In the genomic region with DNA sequence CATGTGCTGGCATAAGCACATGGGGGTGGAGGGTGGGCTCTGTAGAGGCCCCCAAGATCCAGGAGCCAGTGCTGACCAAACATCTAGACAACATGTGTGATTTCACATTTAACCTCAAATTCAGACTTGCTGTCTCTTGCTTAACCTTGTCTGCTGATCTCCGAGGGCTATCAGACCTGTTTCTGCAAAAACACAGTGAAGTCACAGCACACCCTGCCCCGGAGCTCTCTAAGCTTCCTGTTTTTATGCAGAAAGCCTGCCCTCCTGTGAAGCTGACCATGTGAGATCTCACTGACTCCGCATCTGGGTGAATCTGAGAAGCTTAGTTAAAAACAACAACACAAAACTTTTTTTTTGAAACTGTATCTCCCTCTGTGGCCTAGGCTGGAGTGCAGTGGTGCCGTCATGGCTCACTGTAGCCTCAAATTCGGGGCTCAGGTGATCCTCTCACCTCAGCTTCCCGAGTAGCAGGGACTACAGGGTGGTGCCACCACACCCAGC, we compare ENCODE assay signal across 10 cellular contexts. TPM values are rescaled to one million over a fixed set of nuclear protein-coding genes. Genes with fewer than 3 reads are reported as not detected.
DNase-seq lines count a peak whose midpoint lies in the region; ATAC-seq and TF ChIP-seq lines count a peak whose summit lies in the region.
"Had no signal": no experiment of that assay in that cellular context is flagged by ENCODE, and none has a peak within 500 bp of the region (broad histone marks: within the 10 kb centered on the region; RNA-seq: fewer than 3 reads in every experiment).

No MANE protein-coding gene starts in this region.

- H3K4me1 Mint-ChIP-seq in CD4-positive, alpha-beta T cell (ENCODE audit: low read depth): peaks cover 48% of the 10 kb centered on the region
- peaks cover 53% of the 10 kb centered on the region for H3K4me1 Mint-ChIP-seq in dendritic cell treated with granulocyte-macrophage colony-stimulating factor and Interleukin-4, amounts not matched to agents 40 ng/mL and 50 ng/mL, for 4 days (ENCODE audit: low read depth)

- H3K4me3 ChIP-seq in muscle layer of duodenum (ENCODE audit: low read depth in 1 of 2, low read length in 2 of 2): no peak overlapping the region

- H3K9me3 Mint-ChIP-seq in CD4-positive, alpha-beta T cell: no peaks in the 10 kb centered on the region
- H3K9me3 Mint-ChIP-seq in dendritic cell treated with granulocyte-macrophage colony-stimulating factor and Interleukin-4, amounts not matched to agents 40 ng/mL and 50 ng/mL, for 4 days: no peaks in the 10 kb centered on the region

- CTCF ChIA-PET in CD4-positive, alpha-beta T cell (lab: Charles Lee): interaction anchor here (0.7 to 1.0 kb wide), 2 partner anchors 64 to 189 kb away, joined by 3 read pairs; no protein-coding TSS in a partner anchor

- peak; percentile 35 to 68 (median 58) for DNase-seq in CD4-positive, alpha-beta T cell
- DNase-seq in SKM-1 treated with dmso at 0.1 percent for 144 hours (lab: John Stamatoyannopoulos, UW; ENCODE audit: unreplicated experiment): peak; percentile 96
- no peak for DNase-seq in NCI-H1436 (lab: John Stamatoyannopoulos, UW)
- no peak for DNase-seq in NCI-H2196 treated with DMSO at 0.1 percent for 48 hours (lab: John Stamatoyannopoulos, UW; ENCODE audit: unreplicated experiment)
- DNase-seq: NCI-H1930 had no signal

- H3K27ac ChIP-seq in CD4-positive, alpha-beta T cell (ENCODE audit: low read depth, low read length): peak overlapping the region; percentile 62
- peak overlapping the region; percentile 23 for H3K27ac ChIP-seq in muscle layer of duodenum (ENCODE audit: low read length)

- H3K27me3 Mint-ChIP-seq in CD4-positive, alpha-beta T cell: no peaks in the 10 kb centered on the region
- H3K27me3 Mint-ChIP-seq in dendritic cell treated with granulocyte-macrophage colony-stimulating factor and Interleukin-4, amounts not matched to agents 40 ng/mL and 50 ng/mL, for 4 days: no peaks in the 10 kb centered on the region

- POLR2A ChIA-PET in CD4-positive, alpha-beta T cell (lab: Charles Lee): interaction anchor here (0.5 to 3.5 kb wide), 22 partner anchors 8 to 1176 kb away, joined by 3 to 52 read pairs (median 4); partner anchors contain the start of genes DDX28, DPEP2NB, DUS2 and GFOD2

- peak; percentile 96 for ATAC-seq in CD4-positive, alpha-beta T cell (ENCODE audit: poor library complexity)
- ATAC-seq in HG02588 (IDR thresholded peaks at IDR 0.05; ENCODE audit: unreplicated experiment) (no peak), GM21528 (IDR thresholded peaks at IDR 0.05; ENCODE audit: low FRiP score, unreplicated experiment) (no peak)

- no peaks in the 10 kb centered on the region for H3K36me3 ChIP-seq in muscle layer of duodenum (ENCODE audit: control insufficient read depth in 1 of 2, insufficient read depth in 2 of 2, low read length in 2 of 2)

- H3K4me3 Mint-ChIP-seq in CD4-positive, alpha-beta T cell: peak overlapping the region; percentile 74
- H3K4me3 Mint-ChIP-seq in dendritic cell treated with granulocyte-macrophage colony-stimulating factor and Interleukin-4, amounts not matched to agents 40 ng/mL and 50 ng/mL, for 4 days: peak overlapping the region; percentile 44

- no peaks in the 10 kb centered on the region for H3K4me1 ChIP-seq in muscle layer of duodenum (ENCODE audit: control insufficient read depth in 1 of 2, insufficient read depth in 2 of 2, low read length in 2 of 2)

- peak overlapping the region; percentile 97 for H3K27ac Mint-ChIP-seq in CD4-positive, alpha-beta T cell
- peak overlapping the region; percentile 98 for H3K27ac Mint-ChIP-seq in dendritic cell treated with granulocyte-macrophage colony-stimulating factor and Interleukin-4, amounts not matched to agents 40 ng/mL and 50 ng/mL, for 4 days

- no peaks in the 10 kb centered on the region for H3K9me3 ChIP-seq in CD4-positive, alpha-beta T cell (ENCODE audit: control insufficient read depth, low read length)
- H3K9me3 ChIP-seq in muscle layer of duodenum (ENCODE audit: control insufficient read depth in 1 of 2, low read length in 2 of 2): no peaks in the 10 kb centered on the region

- no peaks in the 10 kb centered on the region for H3K27me3 ChIP-seq in CD4-positive, alpha-beta T cell (ENCODE audit: control insufficient read depth, insufficient read depth, low read length)
- H3K27me3 ChIP-seq in muscle layer of duodenum (ENCODE audit: low read depth, low read length): no peaks in the 10 kb centered on the region

- no peak for TF ChIP-seq CTCF in CD4-positive, alpha-beta T cell (IDR thresholded peaks at IDR 0.05)

- intact Hi-C loops in CD4-positive, alpha-beta T cell (cut with DNase I, micrococcal nuclease): no loop called here
- intact Hi-C loops in dendritic cell treated with granulocyte-macrophage colony-stimulating factor and Interleukin-4, amounts not matched to agents 40 ng/mL and 50 ng/mL, for 4 days (cut with micrococcal nuclease): loop anchor here (2.0 kb wide), 1 partner anchor 13 kb away; no protein-coding TSS in a partner anchor

- no peaks in the 10 kb centered on the region for H3K36me3 Mint-ChIP-seq in CD4-positive, alpha-beta T cell (ENCODE audit: low read depth)
- H3K36me3 Mint-ChIP-seq in dendritic cell treated with granulocyte-macrophage colony-stimulating factor and Interleukin-4, amounts not matched to agents 40 ng/mL and 50 ng/mL, for 4 days (ENCODE audit: low read depth): no peaks in the 10 kb centered on the region

RNA-seq across cellular contexts. Expression of gene DPEP2, which starts 6.6 kb away (rescaled TPM):
- 10 to 100 TPM; 42.2 to 43.5 TPM for total RNA-seq in CD4-positive, alpha-beta T cell
- total RNA-seq: fibroblast of lung had no signal

RNA-seq across cellular contexts. Expression of gene DPEP2NB, which starts 9.9 kb away (rescaled TPM):
- not detected for total RNA-seq in CD4-positive, alpha-beta T cell
- total RNA-seq: fibroblast of lung had no signal

RNA-seq across cellular contexts. Expression of gene DDX28, which starts 17.2 kb away (rescaled TPM):
- 10 to 100 TPM; 18.9 to 19.4 TPM for total RNA-seq in CD4-positive, alpha-beta T cell

RNA-seq across cellular contexts. Expression of gene DUS2, which starts 17.2 kb away (rescaled TPM):
- total RNA-seq in CD4-positive, alpha-beta T cell: 10 to 100 TPM; 10.4 to 13.6 TPM

RNA-seq across cellular contexts. Expression of gene DPEP3, which starts 25.5 kb away (rescaled TPM):
- under 1 TPM; 0.53 to 0.63 TPM for total RNA-seq in CD4-positive, alpha-beta T cell
- total RNA-seq: fibroblast of lung had no signal

Comparison
In these comparisons a context has a peak if more than half of its experiments do, and no peak if none do; other contexts are left out.
1. DNase-seq: peak in CD4-positive, alpha-beta T cell (10 of 10) and SKM-1 treated with dmso at 0.1 percent for 144 hours (single experiment); none in NCI-H1436 (single experiment) and NCI-H2196 treated with DMSO at 0.1 percent for 48 hours (single experiment).